Comparison of ENCODE assay signal across 1 cellular context in the genomic region with DNA sequence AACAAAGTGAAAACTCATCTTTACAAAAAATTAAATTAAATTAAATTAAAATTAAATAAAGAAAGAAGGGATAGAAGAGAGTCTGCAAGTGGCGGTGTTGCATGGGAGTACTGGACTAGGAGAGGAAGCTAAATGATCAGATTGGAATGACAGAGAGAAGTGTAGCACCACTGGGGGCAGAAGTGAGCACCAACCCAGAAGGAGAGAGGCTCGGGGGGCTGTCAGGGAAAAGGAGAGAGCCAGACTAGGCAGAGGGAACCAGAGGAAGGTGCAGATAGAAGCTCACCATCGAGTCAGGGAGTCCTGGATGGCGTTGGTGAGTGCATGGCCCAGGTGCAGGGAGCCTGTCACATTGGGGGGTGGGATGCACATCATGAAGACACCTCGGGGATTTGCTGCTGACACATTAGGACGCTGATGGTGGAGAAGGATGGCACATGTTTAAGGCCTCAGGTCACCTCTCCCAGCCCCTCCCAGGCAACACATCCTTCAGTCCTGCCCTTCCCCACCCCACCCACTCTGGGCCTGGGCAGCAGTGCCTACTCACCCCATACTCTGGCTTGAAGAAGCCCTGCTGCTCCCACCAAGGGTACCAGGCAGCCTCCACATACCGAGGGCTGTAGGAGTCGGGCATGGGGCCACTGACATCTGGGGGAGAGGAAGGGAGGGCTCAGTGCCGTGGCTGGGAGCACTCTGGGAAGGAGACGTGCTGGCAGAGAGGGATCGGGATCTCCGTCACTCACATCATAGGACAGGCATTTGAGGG.
TF ChIP-seq lines count a peak whose summit lies in the region.

No MANE protein-coding gene starts in this region.

TF ChIP-seq in K562, 482 proteins besides CTCF, POLR2A, EP300 and RAD21 (continued from another document):
- no peak for TF ChIP-seq ZBTB40 (IDR thresholded peaks at IDR 0.05)
- peak; percentile 38; the same call in 1 of the 2 replicates for TF ChIP-seq ZBTB40 (CRISPR knock-in tag; IDR thresholded peaks at IDR 0.05)
- TF ChIP-seq, protein P1, sequence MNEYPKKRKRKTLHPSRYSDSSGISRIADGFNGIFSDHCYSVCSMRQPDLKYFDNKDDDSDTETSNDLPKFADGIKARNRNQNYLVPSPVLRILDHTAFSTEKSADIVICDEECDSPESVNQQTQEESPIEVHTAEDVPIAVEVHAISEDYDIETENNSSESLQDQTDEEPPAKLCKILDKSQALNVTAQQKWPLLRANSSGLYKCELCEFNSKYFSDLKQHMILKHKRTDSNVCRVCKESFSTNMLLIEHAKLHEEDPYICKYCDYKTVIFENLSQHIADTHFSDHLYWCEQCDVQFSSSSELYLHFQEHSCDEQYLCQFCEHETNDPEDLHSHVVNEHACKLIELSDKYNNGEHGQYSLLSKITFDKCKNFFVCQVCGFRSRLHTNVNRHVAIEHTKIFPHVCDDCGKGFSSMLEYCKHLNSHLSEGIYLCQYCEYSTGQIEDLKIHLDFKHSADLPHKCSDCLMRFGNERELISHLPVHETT (CRISPR knock-in tag; conservative IDR thresholded peaks at IDR 0.05 in 1 of 2, IDR thresholded peaks at IDR 0.05 in 1 of 2) = 0 out of 4 replicates have a peak, but pooled peaks of 1 of the 2 experiments have one; percentile 30
- 0 out of 2 replicates have a peak, but pooled peaks have one; percentile 51 for TF ChIP-seq MTA1 (IDR thresholded peaks at IDR 0.05; ENCODE audit: borderline replicate concordance)
- no peak for TF ChIP-seq KLF10 (CRISPR knock-in tag; IDR thresholded peaks at IDR 0.05)
- TF ChIP-seq, protein P2, sequence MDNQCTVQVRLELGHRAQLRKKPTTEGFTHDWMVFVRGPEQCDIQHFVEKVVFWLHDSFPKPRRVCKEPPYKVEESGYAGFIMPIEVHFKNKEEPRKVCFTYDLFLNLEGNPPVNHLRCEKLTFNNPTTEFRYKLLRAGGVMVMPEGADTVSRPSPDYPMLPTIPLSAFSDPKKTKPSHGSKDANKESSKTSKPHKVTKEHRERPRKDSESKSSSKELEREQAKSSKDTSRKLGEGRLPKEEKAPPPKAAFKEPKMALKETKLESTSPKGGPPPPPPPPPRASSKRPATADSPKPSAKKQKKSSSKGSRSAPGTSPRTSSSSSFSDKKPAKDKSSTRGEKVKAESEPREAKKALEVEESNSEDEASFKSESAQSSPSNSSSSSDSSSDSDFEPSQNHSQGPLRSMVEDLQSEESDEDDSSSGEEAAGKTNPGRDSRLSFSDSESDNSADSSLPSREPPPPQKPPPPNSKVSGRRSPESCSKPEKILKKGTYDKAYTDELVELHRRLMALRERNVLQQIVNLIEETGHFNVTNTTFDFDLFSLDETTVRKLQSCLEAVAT (IDR thresholded peaks at IDR 0.05) = peak; percentile 40 to 61; a peak in 1 of 4 replicates
- TF ChIP-seq MYNN (IDR thresholded peaks at IDR 0.05) = no peak
- peak; percentile 20; the same call in 1 of the 2 replicates for TF ChIP-seq MYNN (CRISPR knock-in tag; IDR thresholded peaks at IDR 0.05)
- TF ChIP-seq ZNF384 (IDR thresholded peaks at IDR 0.05; ENCODE audit: low read depth, low read length) = peak; percentile 36; the same call in 1 of the 2 replicates
- TF ChIP-seq ZNF586 (CRISPR knock-in tag; conservative IDR thresholded peaks at IDR 0.05) = no peak
- peak; percentile 40 for TF ChIP-seq NEUROD1 (IDR thresholded peaks at IDR 0.05; ENCODE audit: borderline replicate concordance, low read depth, low read length, partially characterized antibody)
- no peak for TF ChIP-seq CSDE1 (IDR thresholded peaks at IDR 0.05)
TF ChIP-seq in K562: peak in this region for 36.
